In the genomic region with DNA sequence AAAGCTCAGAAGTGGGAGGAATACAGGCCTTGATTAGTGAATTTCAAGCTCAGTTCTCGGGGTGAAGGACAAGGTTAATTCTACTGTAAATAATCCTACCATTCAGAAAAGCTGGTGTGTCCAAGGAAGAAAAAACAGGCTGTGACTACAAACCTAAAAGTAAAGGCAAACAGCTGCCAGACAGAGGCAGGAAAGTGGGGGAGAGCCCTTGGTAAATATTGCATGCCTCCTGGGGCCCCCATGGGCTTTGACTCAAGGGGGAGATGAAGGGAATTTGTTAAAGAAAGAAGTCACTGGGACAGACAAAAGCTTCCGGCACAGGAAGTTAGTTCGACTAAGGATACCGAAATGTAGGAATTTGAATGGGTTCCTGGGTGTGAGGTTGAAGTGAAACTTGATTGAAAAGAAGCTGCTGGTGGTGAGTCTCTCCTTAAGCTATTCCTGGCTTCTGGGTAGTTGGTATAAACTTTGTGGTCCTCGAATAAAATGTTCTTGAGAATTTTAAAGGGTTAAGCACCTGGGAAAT, we compare ENCODE assay signal across 7 cellular contexts. TPM values are rescaled to one million over a fixed set of nuclear protein-coding genes. Genes with fewer than 3 reads are reported as not detected.
"Had no signal": no experiment of that assay in that cellular context is flagged by ENCODE, and none has a peak within 500 bp of the region (broad histone marks: within the 10 kb centered on the region; RNA-seq: fewer than 3 reads in every experiment).

No MANE protein-coding gene starts in this region.

RNA-seq across cellular contexts. Expression of a gene that starts 32.9 kb away (rescaled TPM):
- total RNA-seq: bronchial epithelial cell, lung microvascular endothelial cell, right atrium auricular region, vagina had no signal
- polyA plus RNA-seq: heart left ventricle, immature natural killer cell, neural cell had no signal
